10 cellular contexts compared by ENCODE assay signal in the genomic region with DNA sequence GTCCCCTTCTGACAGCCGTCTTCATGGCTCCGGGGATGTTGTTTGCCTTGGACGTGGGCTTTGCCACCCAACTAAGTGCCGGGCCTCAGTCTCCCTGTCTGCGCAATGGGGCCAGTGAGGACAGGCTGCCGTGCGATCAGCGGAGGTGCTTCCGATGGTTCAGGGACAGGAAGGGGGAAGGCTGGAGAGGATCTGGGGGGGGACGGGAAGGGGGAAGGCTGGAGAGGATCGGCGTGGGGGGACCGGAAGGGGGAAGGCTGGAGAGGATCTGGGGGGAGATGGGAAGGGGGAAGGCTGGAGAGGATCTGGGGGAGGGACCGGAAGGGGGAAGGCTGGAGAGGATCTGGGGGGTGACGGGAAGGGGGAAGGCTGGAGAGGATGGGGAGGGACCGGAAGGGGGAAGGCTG. TPM values are rescaled to one million over a fixed set of nuclear protein-coding genes. Genes with fewer than 3 reads are reported as not detected.
DNase-seq lines count a peak whose midpoint lies in the region; TF ChIP-seq lines count a peak whose summit lies in the region.
"Had no signal": no experiment of that assay in that cellular context is flagged by ENCODE, and none has a peak within 500 bp of the region (broad histone marks: within the 10 kb centered on the region; RNA-seq: fewer than 3 reads in every experiment).

No MANE protein-coding gene starts in this region.

- no peak overlapping the region for H3K4me3 Mint-ChIP-seq in activated T-helper 2 cell treated with anti-CD3 and anti-CD28 coated beads, Interferon-gamma antibody, Interleukin-2, Interleukin-4, amounts not matched to agents 10 μg/mL and 5 μg/mL and 100 μg/mL, durations not matched to agents 14 hours and 24 hours and 36 hours (ENCODE audit: low read depth)

- peak overlapping the region; percentile 62 for H3K4me3 ChIP-seq in fibroblast of mammary gland (ENCODE audit: control insufficient read depth, low read depth, low read length)
- H3K4me3 ChIP-seq in stomach, result peak overlapping the region; percentile 43 to 59 (median 54)

- POLR2A ChIA-PET in RWPE1 (lab: Yijun Ruan, JAX; ENCODE audit: low non-redundant PET), result no interaction called here

- no peak overlapping the region for H3K27ac Mint-ChIP-seq in activated T-helper 2 cell treated with anti-CD3 and anti-CD28 coated beads, Interferon-gamma antibody, Interleukin-2, Interleukin-4, amounts not matched to agents 10 μg/mL and 5 μg/mL and 100 μg/mL, durations not matched to agents 14 hours and 24 hours and 36 hours
- H3K27ac Mint-ChIP-seq: CD4-positive, CD25-positive, alpha-beta regulatory T cell had no signal

- WGBS in stomach, 5 donors, result 47 to 59% (median 55%) methylated on average over 6 to 16 of the region's 16 CpGs

- no peaks in the 10 kb centered on the region for H3K36me3 Mint-ChIP-seq in activated T-helper 2 cell treated with anti-CD3 and anti-CD28 coated beads, Interferon-gamma antibody, Interleukin-2, Interleukin-4, amounts not matched to agents 10 μg/mL and 5 μg/mL and 100 μg/mL, durations not matched to agents 14 hours and 24 hours and 36 hours (ENCODE audit: low read depth)
- H3K36me3 Mint-ChIP-seq: CD4-positive, CD25-positive, alpha-beta regulatory T cell had no signal

- DNase-seq in NCI-H146 (lab: John Stamatoyannopoulos, UW), result peak; percentile 82
- no peak for DNase-seq in NCI-H146 treated with DMSO at 0.1 percent for 48 hours (lab: John Stamatoyannopoulos, UW; ENCODE audit: unreplicated experiment)
- DNase-seq in RWPE1 (ENCODE audit: low spot score), result no peak
- DNase-seq in fibroblast of mammary gland (ENCODE audit: low read depth), result peak; percentile 86
- no peak for DNase-seq in stomach
- no peak for DNase-seq in HuH-7.5 (ENCODE audit: low spot score)
- DNase-seq in activated T-helper 2 cell treated with anti-CD3 and anti-CD28 coated beads, Interferon-gamma antibody, Interleukin-2, Interleukin-4, amounts not matched to agents 10 μg/mL and 5 μg/mL and 100 μg/mL, durations not matched to agents 14 hours and 24 hours and 36 hours (ENCODE audit: low spot score), result no peak
- no peak for DNase-seq in middle frontal gyrus (ENCODE audit: extremely low spot score, low spot score)
- DNase-seq: kidney had no signal

- H3K4me1 Mint-ChIP-seq in activated T-helper 2 cell treated with anti-CD3 and anti-CD28 coated beads, Interferon-gamma antibody, Interleukin-2, Interleukin-4, amounts not matched to agents 10 μg/mL and 5 μg/mL and 100 μg/mL, durations not matched to agents 14 hours and 24 hours and 36 hours (ENCODE audit: low read depth), result peaks cover 4% of the 10 kb centered on the region

- H3K9me3 Mint-ChIP-seq in activated T-helper 2 cell treated with anti-CD3 and anti-CD28 coated beads, Interferon-gamma antibody, Interleukin-2, Interleukin-4, amounts not matched to agents 10 μg/mL and 5 μg/mL and 100 μg/mL, durations not matched to agents 14 hours and 24 hours and 36 hours, result no peaks in the 10 kb centered on the region

- TF ChIP-seq CTCF in RWPE1 (conservative IDR thresholded peaks at IDR 0.05; ENCODE audit: low read depth), result no peak
- no peak for TF ChIP-seq CTCF in fibroblast of mammary gland (conservative IDR thresholded peaks at IDR 0.05; ENCODE audit: control insufficient read depth, insufficient read depth, low read depth, low read length)
- TF ChIP-seq CTCF in stomach (IDR thresholded peaks at IDR 0.05), result no peak

- CTCF ChIA-PET in RWPE1 (lab: Yijun Ruan, JAX), result no interaction called here

- H3K36me3 ChIP-seq in stomach, result no peaks in the 10 kb centered on the region

- intact Hi-C loops in stomach (cut with DNase I; ENCODE audit: low total_unique reads), result no loop called here
- intact Hi-C loops in activated T-helper 2 cell treated with anti-CD3 and anti-CD28 coated beads, Interferon-gamma antibody, Interleukin-2, Interleukin-4, amounts not matched to agents 10 μg/mL and 5 μg/mL and 100 μg/mL, durations not matched to agents 14 hours and 24 hours and 36 hours (cut with micrococcal nuclease), result no loop called here

- H3K4me1 ChIP-seq in stomach, result peaks cover 35 to 59% (median 52%) of the 10 kb centered on the region in 4 donors

- H3K27ac ChIP-seq in RWPE1 (peak overlapping the region; percentile 60), stomach (peak overlapping the region; percentile 30 to 76 (median 62))

- no peak for TF ChIP-seq POLR2A in stomach (IDR thresholded peaks at IDR 0.05)

- peaks cover 35% of the 10 kb centered on the region for H3K27me3 Mint-ChIP-seq in activated T-helper 2 cell treated with anti-CD3 and anti-CD28 coated beads, Interferon-gamma antibody, Interleukin-2, Interleukin-4, amounts not matched to agents 10 μg/mL and 5 μg/mL and 100 μg/mL, durations not matched to agents 14 hours and 24 hours and 36 hours (ENCODE audit: low read depth)

- no peaks in the 10 kb centered on the region for H3K9me3 ChIP-seq in stomach

- H3K27me3 ChIP-seq in stomach, result peaks cover 13 to 93% (median 72%) of the 10 kb centered on the region in 3 donors

- TF ChIP-seq EP300 in stomach (IDR thresholded peaks at IDR 0.05), result no peak

RNA-seq across cellular contexts. Expression of gene MMP17, which starts 3.4 kb away (rescaled TPM):
- total RNA-seq in stomach, result 1 to 10 TPM in 3 of 5 donors, not detected in 2; 1.8 to 3.1 (median 2.2) TPM
- 1 to 10 TPM in 2 of 3 donors, under 1 TPM in 1; 0.46 to 2.7 (median 2.0) TPM for polyA plus RNA-seq in stomach
- 0.25 and 0.62 TPM in 2 replicates for total RNA-seq in activated T-helper 2 cell treated with anti-CD3 and anti-CD28 coated beads, Interferon-gamma antibody, Interleukin-2, Interleukin-4, amounts not matched to agents 10 μg/mL and 5 μg/mL and 100 μg/mL, durations not matched to agents 14 hours and 24 hours and 36 hours
- total RNA-seq: CD4-positive, CD25-positive, alpha-beta regulatory T cell had no signal

Comparison
In these comparisons a context has a peak if more than half of its experiments do, and no peak if none do; other contexts are left out.
1. DNase-seq: peak in NCI-H146 (single experiment) and fibroblast of mammary gland (single experiment); none in NCI-H146 treated with DMSO at 0.1 percent for 48 hours (single experiment), RWPE1 (single experiment), stomach (single experiment), HuH-7.5 (single experiment), activated T-helper 2 cell treated with anti-CD3 and anti-CD28 coated beads, Interferon-gamma antibody, Interleukin-2, Interleukin-4, amounts not matched to agents 10 μg/mL and 5 μg/mL and 100 μg/mL, durations not matched to agents 14 hours and 24 hours and 36 hours (single experiment) and middle frontal gyrus (single experiment).